ENCODE assay signal across 1 cellular context in genomic region chr7:47544416-47544815, GRCh38.
TF ChIP-seq lines count a peak whose summit lies in the region.

No MANE protein-coding gene starts in this region.

TF ChIP-seq in H1, 55 proteins besides CTCF, POLR2A, EP300 and RAD21:
- no peak for TF ChIP-seq SUZ12 (IDR thresholded peaks at IDR 0.05; ENCODE audit: low read length)
- TF ChIP-seq PHF8 (conservative IDR thresholded peaks at IDR 0.05; ENCODE audit: low read depth, low read length): no peak
- TF ChIP-seq BACH1 (IDR thresholded peaks at IDR 0.05; ENCODE audit: low read length): no peak
- no peak for TF ChIP-seq YY1 (IDR thresholded peaks at IDR 0.05; ENCODE audit: low read depth, low read length)
- no peak for TF ChIP-seq TBP (IDR thresholded peaks at IDR 0.05; ENCODE audit: low read depth, low read length)
- no peak for TF ChIP-seq NANOG (IDR thresholded peaks at IDR 0.05; ENCODE audit: insufficient read depth, low read depth, low read length, poor library complexity, severe bottlenecking)
- TF ChIP-seq SIRT6 (IDR thresholded peaks at IDR 0.05; ENCODE audit: low read length): no peak
- no peak for TF ChIP-seq CREB1 (IDR thresholded peaks at IDR 0.05)
- TF ChIP-seq MAFK (IDR thresholded peaks at IDR 0.05; ENCODE audit: low read depth, low read length): no peak
- TF ChIP-seq NRF1 (IDR thresholded peaks at IDR 0.05; ENCODE audit: low read depth, low read length): no peak
- TF ChIP-seq SIN3A (conservative IDR thresholded peaks at IDR 0.05 in 1 of 2, IDR thresholded peaks at IDR 0.05 in 1 of 2; ENCODE audit: low read depth in 1 of 2, low read length in 2 of 2): no peak
- TF ChIP-seq POU5F1 (IDR thresholded peaks at IDR 0.05; ENCODE audit: low read depth, low read length): no peak
- no peak for TF ChIP-seq FOSL1 (IDR thresholded peaks at IDR 0.05; ENCODE audit: insufficient read depth, low read depth, low read length)
- no peak for TF ChIP-seq RXRA (IDR thresholded peaks at IDR 0.05; ENCODE audit: insufficient read depth, low read depth, low read length)
- TF ChIP-seq CHD2 (IDR thresholded peaks at IDR 0.05; ENCODE audit: low read length): no peak
- TF ChIP-seq SP2 (IDR thresholded peaks at IDR 0.05; ENCODE audit: low read length): no peak
- TF ChIP-seq JUN (IDR thresholded peaks at IDR 0.05; ENCODE audit: low read depth, low read length): no peak
